In the genomic region with DNA sequence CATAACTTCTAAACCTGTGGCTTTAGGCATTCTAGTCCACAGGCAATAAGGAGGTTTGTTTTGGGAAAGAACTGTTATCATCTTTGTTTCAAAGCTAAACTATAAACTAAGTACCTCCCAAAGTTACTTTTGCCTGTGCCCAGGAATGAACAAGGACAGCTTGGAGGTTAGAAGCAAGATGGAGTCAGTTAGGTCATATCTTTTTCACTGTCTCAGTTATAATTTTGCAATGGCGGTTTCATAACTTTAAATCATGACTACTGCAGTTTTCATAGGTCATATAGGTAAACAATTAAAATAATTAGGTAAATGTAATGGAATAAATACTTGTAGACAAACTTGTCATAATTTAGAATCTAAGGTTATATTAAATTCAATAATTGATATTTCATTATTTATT, we compare ENCODE assay signal across 7 cellular contexts. TPM values are rescaled to one million over a fixed set of nuclear protein-coding genes. Genes with fewer than 3 reads are reported as not detected.
DNase-seq lines count a peak whose midpoint lies in the region; ATAC-seq, FAIRE-seq and TF ChIP-seq lines count a peak whose summit lies in the region.
"Not testable (repeated sequence)": the region's sequence is repeated elsewhere in the genome, so short reads cannot be mapped to it uniquely, and the experiment has no call there.
"Had no signal": no experiment of that assay in that cellular context is flagged by ENCODE, and none has a peak within 500 bp of the region (broad histone marks: within the 10 kb centered on the region; RNA-seq: fewer than 3 reads in every experiment).

No MANE protein-coding gene starts in this region.

- not testable (repeated sequence) for H3K27me3 ChIP-seq in K562 (ENCODE audit: control insufficient read depth in 2 of 2, insufficient read depth in 2 of 2, low read length in 2 of 2); pancreas

- not testable (repeated sequence) for TF ChIP-seq CTCF in K562 (IDR thresholded peaks at IDR 0.05 in 2 of 3, conservative IDR thresholded peaks at IDR 0.05 in 1 of 3; ENCODE audit: insufficient read depth in 2 of 3, low read depth in 1 of 3, low read length in 3 of 3); kidney (IDR thresholded peaks at IDR 0.05; ENCODE audit: borderline replicate concordance, extremely low read depth, insufficient read depth); pancreas (IDR thresholded peaks at IDR 0.05)

- H3K9me1 ChIP-seq in K562 (ENCODE audit: control insufficient read depth, insufficient read depth, low read length), result not testable (repeated sequence)

- H4K20me1 ChIP-seq in K562 (replicated peaks; ENCODE audit: control insufficient read depth, insufficient read depth, low read length), result not testable (repeated sequence)

- not testable (repeated sequence) for H3K4me2 ChIP-seq in K562 (ENCODE audit: insufficient read depth, low read length)

- TF ChIP-seq EP300 in K562 (IDR thresholded peaks at IDR 0.05; ENCODE audit: low read length), result not testable (repeated sequence)

- H3K79me2 ChIP-seq in K562 (ENCODE audit: control insufficient read depth, insufficient read depth, low read length), result not testable (repeated sequence)

- not testable (repeated sequence) for H3K27ac ChIP-seq in K562 (ENCODE audit: extremely low read depth, low read depth, low read length); kidney (ENCODE audit: low read depth in 2 of 2, low read length in 2 of 2); pancreas

- not testable (repeated sequence) for BruUV-seq in K562 (replicated peaks; lab: Mats Ljungman, UMichigan)

- not testable (repeated sequence) for DNase-seq in HEK293T (ENCODE audit: extremely low spot score); K562 (ENCODE audit: extremely low read depth in 1 of 4, low spot score in 3 of 4); kidney; pancreas

- not testable (repeated sequence) for H3K9me3 ChIP-seq in K562 (replicated peaks; ENCODE audit: control insufficient read depth, insufficient read depth, low read depth, low read length); kidney (ENCODE audit: control insufficient read depth in 1 of 2, low read length in 2 of 2); pancreas

- not testable (repeated sequence) for ATAC-seq in K562, pancreas

- not testable (repeated sequence) for H3K9ac ChIP-seq in K562 (ENCODE audit: insufficient read depth in 1 of 2, low read depth in 2 of 2, low read length in 2 of 2); kidney (ENCODE audit: low read length in 2 of 2)

- H2AFZ ChIP-seq in K562 (ENCODE audit: low read depth, low read length), result not testable (repeated sequence)

- not testable (repeated sequence) for TF ChIP-seq POLR2A in K562 (conservative IDR thresholded peaks at IDR 0.05)

- WGBS in K562 (ENCODE audit: insufficient coverage, low coverage, missing lambda C conversion rate), result 59% methylated on average over 1 of the region's 1 CpG
- WGBS in pancreas, 2 donors, result 100% methylated on average over 1 of the region's 1 CpG

- H3K36me3 ChIP-seq in K562 (ENCODE audit: control insufficient read depth, insufficient read depth, low read length); kidney (ENCODE audit: control insufficient read depth in 1 of 2, insufficient read depth in 2 of 2, low read length in 2 of 2); pancreas: not testable (repeated sequence)

- FAIRE-seq in TTC549 (lab: Jason Lieb, UNC) (peak; percentile 78), endometrium (lab: Jason Lieb, UNC) (peak; percentile 79), kidney (lab: Jason Lieb, UNC) (peak; percentile 96), pancreas (lab: Jason Lieb, UNC) (peak; percentile 93)
- not testable (repeated sequence) for FAIRE-seq in K562 (lab: Jason Lieb, UNC)

- in situ Hi-C loops in K562 (cut with MboI), result not testable (repeated sequence)

- not testable (repeated sequence) for TF ChIP-seq RAD21 in K562 (CRISPR knock-in tag; conservative IDR thresholded peaks at IDR 0.05 in 1 of 2, IDR thresholded peaks at IDR 0.05 in 1 of 2)

- CTCF ChIA-PET in HEK293T (lab: Yijun Ruan, JAX), result interaction anchor here (0.7 to 1.1 kb wide), 4 partner anchors 10 to 769 kb away, joined by 3 to 11 read pairs (median 6); no protein-coding TSS in a partner anchor
- CTCF ChIA-PET in K562 (lab: Yijun Ruan, JAX; ENCODE audit: low intra/inter-chr PET ratio), result not testable (repeated sequence)

- intact Hi-C loops in K562 (cut with micrococcal nuclease); kidney (cut with DNase I); pancreas (cut with DNase I): not testable (repeated sequence)

- POLR2A ChIA-PET in HEK293T (lab: Yijun Ruan, JAX), result interaction anchor here (1.0 kb wide), 1 partner anchor 10 kb away, joined by 5 read pairs; the partner anchor contains the start of genes DNAI4 and MIER1
- POLR2A ChIA-PET in K562 (lab: Yijun Ruan, JAX), result interaction anchor here (1.2 kb wide), 1 partner anchor 15 kb away, joined by 4 read pairs; no protein-coding TSS in a partner anchor

- not testable (repeated sequence) for H3K4me3 ChIP-seq in K562; kidney (ENCODE audit: low read length in 2 of 2); pancreas

- H3K4me1 ChIP-seq in K562 (replicated peaks in 1 of 2; ENCODE audit: control insufficient read depth in 2 of 2, insufficient read depth in 2 of 2, low read length in 2 of 2); kidney (ENCODE audit: control insufficient read depth in 1 of 2, insufficient read depth in 1 of 2, low read depth in 1 of 2, low read length in 2 of 2); pancreas: not testable (repeated sequence)

TF ChIP-seq in HEK293T, 16 proteins besides CTCF, POLR2A, EP300 and RAD21:
- 0 out of 2 replicates have a peak, but pooled peaks have one; percentile 9 for TF ChIP-seq L3MBTL2 (conservative IDR thresholded peaks at IDR 0.05)

TF ChIP-seq in K562, 482 proteins besides CTCF, POLR2A, EP300 and RAD21 (continues in another document):
- 0 out of 2 replicates have a peak, but pooled peaks have one; percentile 19 for TF ChIP-seq ZNF707 (CRISPR knock-in tag; conservative IDR thresholded peaks at IDR 0.05)
- peak; percentile 41; the same call in 1 of the 2 replicates for TF ChIP-seq BCL6 (CRISPR knock-in tag; IDR thresholded peaks at IDR 0.05)
- peak; percentile 80 for TF ChIP-seq ZNF239 (CRISPR knock-in tag; IDR thresholded peaks at IDR 0.05)
- TF ChIP-seq ZNF584 (CRISPR knock-in tag; IDR thresholded peaks at IDR 0.05; ENCODE audit: low read depth), result peak; percentile 82; the same call in 1 of the 2 replicates
- peak; percentile 86; the same call in 1 of the 2 replicates for TF ChIP-seq ZNF644 (tag; IDR thresholded peaks at IDR 0.05; ENCODE audit: low read depth)
- TF ChIP-seq TCFL5 (CRISPR knock-in tag; conservative IDR thresholded peaks at IDR 0.05), result peak; percentile 87
- TF ChIP-seq ZNF354B (CRISPR knock-in tag; IDR thresholded peaks at IDR 0.05), result peak; percentile 67; the same call in 1 of the 2 replicates
- peak; percentile 79 for TF ChIP-seq PTTG1 (tag; IDR thresholded peaks at IDR 0.05; ENCODE audit: low read depth)

RNA-seq across cellular contexts. Expression of gene DNAI4, which starts 9.5 kb away (rescaled TPM):
- total RNA-seq in K562 (2011; cell fraction: chromatin; rRNA removed; ENCODE audit: low replicate concordance), result 0.32 and 2.8 TPM in 2 replicates
- 0.13 and 0.17 TPM in 2 replicates for total RNA-seq in K562 (2011; cell fraction: nucleolus; rRNA removed)
- 1.2 and 2.4 TPM in 2 replicates for total RNA-seq in K562 (2011; cell fraction: nucleoplasm; rRNA removed)
- total RNA-seq in K562 (2014; rRNA removed), result 0.73 TPM in 1 of 2 replicates, not detected in the other
- total RNA-seq in K562 (2014; rRNA removed; fragmentation: Illumina TruSeq; extraction: Trizol), result 2.9 and 3.5 TPM in 2 replicates
- total RNA-seq in K562 (2015; rRNA removed; fragmentation: Illumina TruSeq; extraction: Trizol), result 1.2 and 4.0 TPM in 2 replicates
- 2.9 TPM in 2 replicates for total RNA-seq in K562 (2021)
- polyA plus RNA-seq in K562 (2011; rRNA removed), result 3.6 and 4.8 TPM in 2 replicates
- 0.10 and 0.44 TPM in 2 replicates for polyA plus RNA-seq in K562 (2011; cell fraction: cytosol; rRNA removed)
- 0.43 and 1.2 TPM in 2 replicates for polyA plus RNA-seq in K562 (2011; cell fraction: nucleus; rRNA removed)
- polyA plus RNA-seq in K562 (2012), result 1.1 and 2.6 TPM in 2 replicates
- 0.83 and 1.7 TPM in 2 replicates for polyA plus RNA-seq in K562 (2014; fragmentation: Illumina TruSeq; extraction: Trizol)
- polyA plus RNA-seq in K562 (2014; fragmentation: Nextera tagmentation; extraction: Ambion mirVana), result 1 to 10 TPM; 1.8 to 2.2 TPM
- polyA plus RNA-seq in K562 (2014; rRNA removed), result 0.31 and 0.57 TPM in 2 replicates
- 1.9 and 5.0 TPM in 2 replicates for polyA minus RNA-seq in K562 (2011; rRNA and poly(A)+ RNA removed)
- polyA minus RNA-seq in K562 (2011; cell fraction: cytosol; rRNA and poly(A)+ RNA removed), result 0.76 and 1.9 TPM in 2 replicates
- polyA minus RNA-seq in K562 (2011; cell fraction: nucleus; rRNA and poly(A)+ RNA removed), result 0.27 and 0.89 TPM in 2 replicates
- total RNA-seq in kidney, result 26.8 TPM
- polyA plus RNA-seq in kidney (ENCODE audit: insufficient read depth, low read depth, low replicate concordance), result 4.1 TPM
- total RNA-seq in pancreas, result 1 to 10 TPM; 3.5 to 6.7 (median 5.3) TPM
- polyA plus RNA-seq in pancreas, result 1 to 10 TPM; 1.5 to 2.3 TPM
- polyA plus RNA-seq: CD14-positive monocyte had no signal

RNA-seq across cellular contexts. Expression of gene MIER1, which starts 9.6 kb away (rescaled TPM):
- 20.1 and 103 TPM in 2 replicates for total RNA-seq in K562 (2011; cell fraction: chromatin; rRNA removed; ENCODE audit: low replicate concordance)
- 10.7 and 14.5 TPM in 2 replicates for total RNA-seq in K562 (2011; cell fraction: nucleolus; rRNA removed)
- total RNA-seq in K562 (2011; cell fraction: nucleoplasm; rRNA removed), result 40.5 and 69.3 TPM in 2 replicates
- 14.7 and 17.6 TPM in 2 replicates for total RNA-seq in K562 (2014; rRNA removed)
- 34.8 and 41.3 TPM in 2 replicates for total RNA-seq in K562 (2014; rRNA removed; fragmentation: Illumina TruSeq; extraction: Trizol)
- total RNA-seq in K562 (2015; rRNA removed; fragmentation: Illumina TruSeq; extraction: Trizol), result 28.7 and 28.9 TPM in 2 replicates
- 23.1 and 23.7 TPM in 2 replicates for total RNA-seq in K562 (2021)
- 13.5 and 16.3 TPM in 2 replicates for polyA plus RNA-seq in K562 (2011; rRNA removed)
- polyA plus RNA-seq in K562 (2011; cell fraction: cytosol; rRNA removed), result 1.7 and 4.6 TPM in 2 replicates
- 9.3 and 12.9 TPM in 2 replicates for polyA plus RNA-seq in K562 (2011; cell fraction: nucleus; rRNA removed)
- 10.5 and 15.0 TPM in 2 replicates for polyA plus RNA-seq in K562 (2012)
- 16.4 and 18.4 TPM in 2 replicates for polyA plus RNA-seq in K562 (2014; fragmentation: Illumina TruSeq; extraction: Trizol)
- 10 to 100 TPM; 21.5 to 23.7 TPM for polyA plus RNA-seq in K562 (2014; fragmentation: Nextera tagmentation; extraction: Ambion mirVana)
- polyA plus RNA-seq in K562 (2014; rRNA removed), result 13.7 and 13.9 TPM in 2 replicates
- polyA minus RNA-seq in K562 (2011; rRNA and poly(A)+ RNA removed), result 55.8 and 70.1 TPM in 2 replicates
- 17.5 and 20.6 TPM in 2 replicates for polyA minus RNA-seq in K562 (2011; cell fraction: cytosol; rRNA and poly(A)+ RNA removed)
- 28.3 and 43.8 TPM in 2 replicates for polyA minus RNA-seq in K562 (2011; cell fraction: nucleus; rRNA and poly(A)+ RNA removed)
- total RNA-seq in kidney, result 47.6 TPM
- polyA plus RNA-seq in kidney (ENCODE audit: insufficient read depth, low read depth, low replicate concordance), result 9.4 TPM
- 10 to 100 TPM in 3 of 6 donors, 1 to 10 TPM in 3; 8.0 to 17.5 (median 10.2) TPM for total RNA-seq in pancreas
- 1 to 10 TPM; 5.2 to 9.5 TPM for polyA plus RNA-seq in pancreas
